14 cellular contexts compared by ENCODE assay signal in the genomic region with DNA sequence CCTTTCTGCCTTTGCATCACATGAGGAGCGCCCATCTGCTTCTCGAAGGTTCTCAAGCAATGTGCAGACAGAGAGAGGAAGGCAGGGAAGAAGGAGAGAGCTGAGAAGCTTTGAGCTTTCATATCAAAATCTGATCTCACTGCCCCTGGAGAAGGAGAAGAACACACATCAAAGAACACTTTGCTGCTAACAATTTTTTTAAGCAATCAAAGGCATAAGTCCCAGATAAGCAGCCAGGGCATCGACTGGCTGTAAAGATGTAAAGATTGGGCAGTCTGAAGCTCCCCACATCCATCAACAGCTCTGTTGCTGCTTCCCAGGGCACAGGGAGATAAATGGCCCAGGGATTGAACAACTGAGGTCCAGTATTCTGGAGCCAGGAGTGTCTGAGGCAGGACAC.
"Had no signal": no experiment of that assay in that cellular context is flagged by ENCODE, and none has a peak within 500 bp of the region (broad histone marks: within the 10 kb centered on the region; RNA-seq: fewer than 3 reads in every experiment).

No MANE protein-coding gene starts in this region.

- H3K9me3 Mint-ChIP-seq: activated CD4-positive, alpha-beta memory T cell treated with anti-CD3 and anti-CD28 coated beads for 36 hours; activated naive CD4-positive, alpha-beta T cell treated with anti-CD3 and anti-CD28 coated beads for 36 hours; activated naive CD8-positive, alpha-beta T cell treated with anti-CD3 and anti-CD28 coated beads, Interleukin-2, amount 50 U/mL, for 24 hours; activated T-helper 2 cell treated with anti-CD3 and anti-CD28 coated beads, Interferon-gamma antibody, Interleukin-2, Interleukin-4, amounts not matched to agents 10 μg/mL and 5 μg/mL and 100 μg/mL, durations not matched to agents 14 hours and 24 hours and 36 hours; endodermal cell; neural crest cell; T-cell had no signal

- H3K4me2 ChIP-seq: SK-N-SH had no signal

- H3K36me3 ChIP-seq: ovary, transverse colon had no signal

- ATAC-seq: activated CD8-positive, alpha-beta memory T cell treated with anti-CD3 and anti-CD28 coated beads, Interleukin-2, amount 10 ng/mL, durations not matched to agents 7 days and 5 days had no signal

- H3K27me3 Mint-ChIP-seq: activated CD4-positive, alpha-beta memory T cell treated with anti-CD3 and anti-CD28 coated beads for 36 hours; activated naive CD8-positive, alpha-beta T cell treated with anti-CD3 and anti-CD28 coated beads, Interleukin-2, amount 50 U/mL, for 24 hours had no signal

- H3K36me3 Mint-ChIP-seq: activated CD4-positive, alpha-beta memory T cell treated with anti-CD3 and anti-CD28 coated beads for 36 hours; activated CD8-positive, alpha-beta memory T cell treated with anti-CD3 and anti-CD28 coated beads, Interleukin-2, amount 10 ng/mL, durations not matched to agents 7 days and 5 days; T-cell had no signal

- H3K9ac ChIP-seq: SK-N-SH had no signal

- H3K4me3 ChIP-seq: dorsolateral prefrontal cortex, ovary, transverse colon had no signal

- H3K27ac ChIP-seq: dorsolateral prefrontal cortex, ovary had no signal

- H3K9me2 ChIP-seq: SK-N-SH had no signal

- H3K4me3 Mint-ChIP-seq: activated CD4-positive, alpha-beta memory T cell treated with anti-CD3 and anti-CD28 coated beads for 36 hours; activated CD8-positive, alpha-beta memory T cell treated with anti-CD3 and anti-CD28 coated beads, Interleukin-2, amount 10 ng/mL, durations not matched to agents 7 days and 5 days; activated naive CD4-positive, alpha-beta T cell treated with anti-CD3 and anti-CD28 coated beads for 36 hours; activated naive CD8-positive, alpha-beta T cell treated with anti-CD3 and anti-CD28 coated beads, Interleukin-2, amount 50 U/mL, for 24 hours; endodermal cell; neural crest cell; T-cell had no signal

- H3K27ac Mint-ChIP-seq: activated CD4-positive, alpha-beta memory T cell treated with anti-CD3 and anti-CD28 coated beads for 36 hours; activated CD8-positive, alpha-beta memory T cell treated with anti-CD3 and anti-CD28 coated beads, Interleukin-2, amount 10 ng/mL, durations not matched to agents 7 days and 5 days; activated naive CD4-positive, alpha-beta T cell treated with anti-CD3 and anti-CD28 coated beads for 36 hours; activated naive CD8-positive, alpha-beta T cell treated with anti-CD3 and anti-CD28 coated beads, Interleukin-2, amount 50 U/mL, for 24 hours; activated T-helper 2 cell treated with anti-CD3 and anti-CD28 coated beads, Interferon-gamma antibody, Interleukin-2, Interleukin-4, amounts not matched to agents 10 μg/mL and 5 μg/mL and 100 μg/mL, durations not matched to agents 14 hours and 24 hours and 36 hours; endodermal cell; T-cell had no signal

- DNase-seq: activated CD4-positive, alpha-beta memory T cell treated with anti-CD3 and anti-CD28 coated beads for 36 hours; activated CD8-positive, alpha-beta memory T cell treated with anti-CD3 and anti-CD28 coated beads, Interleukin-2, amount 10 ng/mL, durations not matched to agents 7 days and 5 days; activated naive CD4-positive, alpha-beta T cell treated with anti-CD3 and anti-CD28 coated beads for 36 hours; activated T-cell treated with anti-CD3 and anti-CD28 coated beads, Interleukin-2, amount 50 U/mL, for 1 hour; dorsolateral prefrontal cortex; endodermal cell; ovary; SK-N-SH; T-cell; T1000; transverse colon had no signal

- H3K4me1 Mint-ChIP-seq: activated CD8-positive, alpha-beta memory T cell treated with anti-CD3 and anti-CD28 coated beads, Interleukin-2, amount 10 ng/mL, durations not matched to agents 7 days and 5 days had no signal

- H3K27me3 ChIP-seq: dorsolateral prefrontal cortex, ovary, transverse colon had no signal

- H3K9me3 ChIP-seq: ovary, SK-N-SH, transverse colon had no signal
